In genomic region chr13:71867101-71867814, GRCh38 we compare ENCODE assay signal across 8 cellular contexts. TPM values are rescaled to one million over a fixed set of nuclear protein-coding genes. Genes with fewer than 3 reads are reported as not detected.
A peak's percentile ranks its signal among the peaks of the same experiment; 100 is the strongest.
DNase-seq lines count a peak whose midpoint lies in the region; ATAC-seq, FAIRE-seq and TF ChIP-seq lines count a peak whose summit lies in the region.

TSS of gene DACH1 (minus strand) at chr13:71867204.

- H3K36me3 ChIP-seq in HUES64 (ENCODE audit: insufficient read depth, low read length) (no peaks in the 10 kb centered on the region), small intestine (ENCODE audit: control insufficient read depth in 2 of 2, insufficient read depth in 2 of 2, low read length in 2 of 2) (no peaks in the 10 kb centered on the region)

- H3K9me3 ChIP-seq in HUES64 (ENCODE audit: insufficient read depth, low read depth, low read length) (no peaks in the 10 kb centered on the region), small intestine (ENCODE audit: control insufficient read depth, low read depth) (no peaks in the 10 kb centered on the region)

- no peak for TF ChIP-seq CTCF in AG09319 (IDR thresholded peaks at IDR 0.05; ENCODE audit: low read depth, low read length)
- TF ChIP-seq CTCF in choroid plexus epithelial cell (conservative IDR thresholded peaks at IDR 0.05; ENCODE audit: low read depth, low read length) = no peak

- H3K4me3 ChIP-seq in HUES64 (ENCODE audit: low read length) (peak within 1 kb of the TSS; percentile 68), choroid plexus epithelial cell (ENCODE audit: low read depth, low read length) (peak within 1 kb of the TSS; percentile 58), small intestine (ENCODE audit: low read depth in 1 of 2, low read length in 2 of 2) (peak within 1 kb of the TSS; percentile 87 to 95)

- no peak for FAIRE-seq in small intestine (lab: Jason Lieb, UNC)

- DNase-seq in AG09319 (ENCODE audit: extremely low read depth, low read depth) (peak; percentile 3), RKO (ENCODE audit: low spot score) (peak; percentile 85), choroid plexus epithelial cell (ENCODE audit: low read depth) (peak; percentile 62), kidney glomerular epithelial cell (lab: John Stamatoyannopoulos, UW) (peak; percentile 38), small intestine (peak; percentile 91)
- DNase-seq in central memory CD4-positive, alpha-beta T cell = no peak

- peak within 1 kb of the TSS; percentile 21; the same call in 1 of the 2 replicates for H3K9ac ChIP-seq in HUES64 (ENCODE audit: low read depth, low read length)

- H3K4me1 ChIP-seq in HUES64 (ENCODE audit: insufficient read depth, low read length) (peaks cover 35% of the 10 kb centered on the region), small intestine (ENCODE audit: control insufficient read depth in 2 of 2, insufficient read depth in 1 of 2, low read depth in 1 of 2, low read length in 1 of 2) (no peaks in the 10 kb centered on the region)

- H3K27me3 ChIP-seq in HUES64 (ENCODE audit: insufficient read depth, low read length) (peaks cover 77% of the 10 kb centered on the region), small intestine (ENCODE audit: control insufficient read depth in 2 of 2, insufficient read depth in 2 of 2, low read length in 2 of 2) (no peaks in the 10 kb centered on the region)

- H3K27ac ChIP-seq in HUES64 (ENCODE audit: low read depth, low read length) (no peak within 1 kb of the TSS), small intestine (ENCODE audit: low read depth in 1 of 2, low read length in 1 of 2) (peak within 1 kb of the TSS; percentile 66 to 92)

- WGBS in HUES64 = under 1% methylated on average over 26 of the region's 31 CpGs
- 1 to 2% (median 2%) methylated on average over 31 of the region's 31 CpGs for WGBS in small intestine, 3 donors

- ATAC-seq in GM18519 (IDR thresholded peaks at IDR 0.05; ENCODE audit: low FRiP score, unreplicated experiment) = peak; percentile 55

RNA-seq across cellular contexts. Expression of gene DACH1, which starts in this region (rescaled TPM):
- 4.6 TPM for polyA plus RNA-seq in HUES64 (2013, experiment 1 of 2)
- 6.7 TPM for polyA plus RNA-seq in HUES64 (2013, experiment 2 of 2)
- polyA plus RNA-seq in small intestine = 1 to 10 TPM; 1.8 to 6.5 (median 2.2) TPM
